ENCODE assay signal across 20 cellular contexts in genomic region chr20:63908008-63908682, GRCh38. TPM values are rescaled to one million over a fixed set of nuclear protein-coding genes. Genes with fewer than 3 reads are reported as not detected.
DNase-seq lines count a peak whose midpoint lies in the region; ATAC-seq, FAIRE-seq and TF ChIP-seq lines count a peak whose summit lies in the region.
"Had no signal": no experiment of that assay in that cellular context is flagged by ENCODE, and none has a peak within 500 bp of the region (broad histone marks: within the 10 kb centered on the region; RNA-seq: fewer than 3 reads in every experiment).

No MANE protein-coding gene starts in this region.

- TF ChIP-seq EP300 in K562 (IDR thresholded peaks at IDR 0.05; ENCODE audit: low read length): no peak

- H2AFZ ChIP-seq in K562 (ENCODE audit: low read depth, low read length): no peak overlapping the region

- BruUV-seq in K562 (replicated peaks; lab: Mats Ljungman, UMichigan): no TSS peak

- H3K27me3 ChIP-seq in K562 (ENCODE audit: control insufficient read depth in 2 of 2, insufficient read depth in 2 of 2, low read length in 2 of 2): no peaks in the 10 kb centered on the region
- H3K27me3 ChIP-seq in mucosa of stomach (ENCODE audit: control insufficient read depth, insufficient read depth, low read length): no peaks in the 10 kb centered on the region
- H3K27me3 ChIP-seq: suprapubic skin had no signal

- no peak for TF ChIP-seq RAD21 in K562 (CRISPR knock-in tag; conservative IDR thresholded peaks at IDR 0.05 in 1 of 2, IDR thresholded peaks at IDR 0.05 in 1 of 2)

- H3K9ac ChIP-seq in K562 (ENCODE audit: insufficient read depth in 1 of 2, low read depth in 2 of 2, low read length in 2 of 2) (no peak overlapping the region), mucosa of stomach (ENCODE audit: low read length) (peak overlapping the region; percentile 13)

- DNase-seq in DMS 273 (lab: John Stamatoyannopoulos, UW; ENCODE audit: unreplicated experiment) (peak; percentile 34), DMS 273 treated with DMSO at 0.1 percent for 48 hours (lab: John Stamatoyannopoulos, UW) (no peak), HT-29 (ENCODE audit: low spot score) (peak; percentile 82), K562 (ENCODE audit: extremely low read depth in 1 of 4, low spot score in 3 of 4) (peak in 1 of 4 experiments; percentile 10), DMS53 treated with DMSO at 0.1 percent for 48 hours (lab: John Stamatoyannopoulos, UW; ENCODE audit: unreplicated experiment) (no peak)
- DNase-seq: cerebellar nuclear complex, HFFc6, NCI-H146, NCI-H510A treated with DMSO at 0.1 percent for 48 hours, nucleus accumbens, T-helper 9 cell had no signal

- H4K20me1 ChIP-seq in K562 (replicated peaks; ENCODE audit: control insufficient read depth, insufficient read depth, low read length): no peaks in the 10 kb centered on the region

- H3K36me3 ChIP-seq in K562 (ENCODE audit: control insufficient read depth, insufficient read depth, low read length): peaks cover 8% of the 10 kb centered on the region; the same call in 1 of the 3 replicates
- H3K36me3 ChIP-seq in mucosa of stomach (ENCODE audit: control insufficient read depth, insufficient read depth, low read length): no peaks in the 10 kb centered on the region

- POLR2A ChIA-PET in K562 (lab: Yijun Ruan, JAX): interaction anchor here (1.6 kb wide), 1 partner anchor 9 kb away, joined by 3 read pairs; no protein-coding TSS in a partner anchor

- intact Hi-C loops in K562 (cut with micrococcal nuclease): loop anchor here (5.0 kb wide), 1 partner anchor 64 kb away; no protein-coding TSS in a partner anchor

- ATAC-seq in K562 (0 out of 3 replicates have a peak, but pooled peaks have one; percentile 33), HG03280 (IDR thresholded peaks at IDR 0.05; ENCODE audit: unreplicated experiment) (no peak), GM19324 (IDR thresholded peaks at IDR 0.05; ENCODE audit: low FRiP score, unreplicated experiment) (no peak)
- ATAC-seq: activated naive CD4-positive, alpha-beta T cell treated with anti-CD3 and anti-CD28 coated beads, Interleukin-2, amount 50 U/mL, for 72 hours had no signal

- FAIRE-seq in K562 (lab: Jason Lieb, UNC): peak; percentile 29

- TF ChIP-seq POLR2A in K562 (conservative IDR thresholded peaks at IDR 0.05): no peak

- TF ChIP-seq CTCF in K562 (IDR thresholded peaks at IDR 0.05 in 2 of 3, conservative IDR thresholded peaks at IDR 0.05 in 1 of 3; ENCODE audit: insufficient read depth in 2 of 3, low read depth in 1 of 3, low read length in 3 of 3): no peak

- H3K79me2 ChIP-seq in K562 (ENCODE audit: control insufficient read depth, insufficient read depth, low read length): peaks cover 84% of the 10 kb centered on the region

- H3K27ac ChIP-seq in K562 (ENCODE audit: extremely low read depth, low read depth, low read length): no peak overlapping the region
- H3K27ac ChIP-seq: suprapubic skin had no signal

- no peaks in the 10 kb centered on the region for H3K9me3 ChIP-seq in K562 (replicated peaks; ENCODE audit: control insufficient read depth, insufficient read depth, low read depth, low read length)
- H3K9me3 ChIP-seq in mucosa of stomach (ENCODE audit: control insufficient read depth, low read length): no peaks in the 10 kb centered on the region
- H3K9me3 ChIP-seq: suprapubic skin had no signal

- in situ Hi-C loops in K562 (cut with MboI): no loop called here

- H3K9me1 ChIP-seq in K562 (ENCODE audit: control insufficient read depth, insufficient read depth, low read length): no peaks in the 10 kb centered on the region

- H3K4me3 ChIP-seq in K562: no peak overlapping the region
- H3K4me3 ChIP-seq in mucosa of stomach (ENCODE audit: low read length): no peak overlapping the region
- H3K4me3 ChIP-seq: lung, suprapubic skin had no signal

- H3K4me2 ChIP-seq in K562 (ENCODE audit: insufficient read depth, low read length): no peak overlapping the region

- H3K4me1 ChIP-seq in K562 (replicated peaks in 1 of 2; ENCODE audit: control insufficient read depth in 2 of 2, insufficient read depth in 2 of 2, low read length in 2 of 2) (peaks cover 0 to 18% of the 10 kb centered on the region in 2 experiments; a peak in 2 of 5 replicates), mucosa of stomach (ENCODE audit: control insufficient read depth, insufficient read depth, low read length) (peaks cover 58% of the 10 kb centered on the region)

- 89% methylated on average over 16 of the region's 16 CpGs for WGBS in K562 (ENCODE audit: insufficient coverage, low coverage, missing lambda C conversion rate)

- CTCF ChIA-PET in K562 (lab: Yijun Ruan, JAX; ENCODE audit: low intra/inter-chr PET ratio): interaction anchor here (0.5 kb wide), 1 partner anchor 10 kb away, joined by 3 read pairs; no protein-coding TSS in a partner anchor

RNA-seq across cellular contexts. Expression of gene DNAJC5, which starts 13.2 kb away (rescaled TPM):
- total RNA-seq in HT-29 (2014; rRNA removed; shearing (Covaris generic)): 106 and 109 TPM in 2 replicates
- total RNA-seq in K562 (2011; cell fraction: chromatin; rRNA removed; ENCODE audit: low replicate concordance): 54.4 and 105 TPM in 2 replicates
- 56.5 and 57.4 TPM in 2 replicates for total RNA-seq in K562 (2011; cell fraction: nucleolus; rRNA removed)
- 36.4 and 43.2 TPM in 2 replicates for total RNA-seq in K562 (2011; cell fraction: nucleoplasm; rRNA removed)
- total RNA-seq in K562 (2014; rRNA removed): 31.3 and 41.1 TPM in 2 replicates
- total RNA-seq in K562 (2014; rRNA removed; fragmentation: Illumina TruSeq; extraction: Trizol): 10.3 and 13.4 TPM in 2 replicates
- total RNA-seq in K562 (2015; rRNA removed; fragmentation: Illumina TruSeq; extraction: Trizol): 28.4 and 29.5 TPM in 2 replicates
- total RNA-seq in K562 (2021): 42.3 and 42.8 TPM in 2 replicates
- 22.4 and 23.4 TPM in 2 replicates for polyA plus RNA-seq in K562 (2011; rRNA removed)
- 25.9 and 38.5 TPM in 2 replicates for polyA plus RNA-seq in K562 (2011; cell fraction: cytosol; rRNA removed)
- 42.6 and 52.5 TPM in 2 replicates for polyA plus RNA-seq in K562 (2011; cell fraction: nucleus; rRNA removed)
- polyA plus RNA-seq in K562 (2012): 28.8 and 29.1 TPM in 2 replicates
- 21.8 and 27.2 TPM in 2 replicates for polyA plus RNA-seq in K562 (2014; fragmentation: Illumina TruSeq; extraction: Trizol)
- under 1 TPM; 0.95 to 0.99 TPM for polyA plus RNA-seq in K562 (2014; fragmentation: Nextera tagmentation; extraction: Ambion mirVana)
- polyA plus RNA-seq in K562 (2014; rRNA removed): 25.5 and 26.3 TPM in 2 replicates
- polyA minus RNA-seq in K562 (2011; rRNA and poly(A)+ RNA removed): 17.3 and 29.6 TPM in 2 replicates
- polyA minus RNA-seq in K562 (2011; cell fraction: cytosol; rRNA and poly(A)+ RNA removed): 26.0 and 31.4 TPM in 2 replicates
- polyA minus RNA-seq in K562 (2011; cell fraction: nucleus; rRNA and poly(A)+ RNA removed): 10.2 and 12.2 TPM in 2 replicates

RNA-seq across cellular contexts. Expression of gene TPD52L2, which starts 43.1 kb away (rescaled TPM):
- 151 and 156 TPM in 2 replicates for total RNA-seq in HT-29 (2014; rRNA removed; shearing (Covaris generic))
- 66.8 and 118 TPM in 2 replicates for total RNA-seq in K562 (2011; cell fraction: chromatin; rRNA removed; ENCODE audit: low replicate concordance)
- total RNA-seq in K562 (2011; cell fraction: nucleolus; rRNA removed): 62.7 and 66.1 TPM in 2 replicates
- total RNA-seq in K562 (2011; cell fraction: nucleoplasm; rRNA removed): 60.7 and 71.2 TPM in 2 replicates
- total RNA-seq in K562 (2014; rRNA removed) (54.7 and 69.8 TPM in 2 replicates), K562 (2014; rRNA removed; fragmentation: Illumina TruSeq; extraction: Trizol) (60.6 and 66.7 TPM in 2 replicates), K562 (2015; rRNA removed; fragmentation: Illumina TruSeq; extraction: Trizol) (74.6 and 76.2 TPM in 2 replicates), K562 (2021) (94.2 and 95.4 TPM in 2 replicates)
- polyA plus RNA-seq in K562 (2011; rRNA removed) (97.8 and 117 TPM in 2 replicates), K562 (2014; fragmentation: Illumina TruSeq; extraction: Trizol) (112 and 115 TPM in 2 replicates), K562 (2014; fragmentation: Nextera tagmentation; extraction: Ambion mirVana) (1 to 10 TPM; 1.9 to 9.3 TPM), K562 (2014; rRNA removed) (98.5 and 99.5 TPM in 2 replicates)
- 109 and 128 TPM in 2 replicates for polyA plus RNA-seq in K562 (2011; cell fraction: cytosol; rRNA removed)
- 76.7 and 81.1 TPM in 2 replicates for polyA plus RNA-seq in K562 (2011; cell fraction: nucleus; rRNA removed)
- polyA plus RNA-seq in K562 (2012): 73.1 and 95.5 TPM in 2 replicates
- polyA minus RNA-seq in K562 (2011; rRNA and poly(A)+ RNA removed): 48.0 and 69.0 TPM in 2 replicates
- 69.2 and 82.6 TPM in 2 replicates for polyA minus RNA-seq in K562 (2011; cell fraction: cytosol; rRNA and poly(A)+ RNA removed)
- 18.4 and 23.2 TPM in 2 replicates for polyA minus RNA-seq in K562 (2011; cell fraction: nucleus; rRNA and poly(A)+ RNA removed)

RNA-seq across cellular contexts. Expression of gene ABHD16B, which starts 46.8 kb away (rescaled TPM):
- not detected in 2 replicates for total RNA-seq in HT-29 (2014; rRNA removed; shearing (Covaris generic))
- not detected in 2 replicates for total RNA-seq in K562 (2011; cell fraction: chromatin; rRNA removed; ENCODE audit: low replicate concordance)
- not detected in 2 replicates for total RNA-seq in K562 (2011; cell fraction: nucleolus; rRNA removed)
- total RNA-seq in K562 (2011; cell fraction: nucleoplasm; rRNA removed): not detected in 2 replicates
- total RNA-seq in K562 (2014; rRNA removed) (not detected in 2 replicates), K562 (2014; rRNA removed; fragmentation: Illumina TruSeq; extraction: Trizol) (not detected in 2 replicates), K562 (2015; rRNA removed; fragmentation: Illumina TruSeq; extraction: Trizol) (not detected in 2 replicates), K562 (2021) (not detected in 2 replicates)
- polyA plus RNA-seq in K562 (2011; rRNA removed) (not detected in 2 replicates), K562 (2014; fragmentation: Illumina TruSeq; extraction: Trizol) (not detected in 2 replicates), K562 (2014; fragmentation: Nextera tagmentation; extraction: Ambion mirVana) (not detected), K562 (2014; rRNA removed) (not detected in 2 replicates)
- not detected in 2 replicates for polyA plus RNA-seq in K562 (2011; cell fraction: cytosol; rRNA removed)
- polyA plus RNA-seq in K562 (2011; cell fraction: nucleus; rRNA removed): not detected in 2 replicates
- polyA plus RNA-seq in K562 (2012): not detected in 2 replicates
- polyA minus RNA-seq in K562 (2011; rRNA and poly(A)+ RNA removed): not detected in 2 replicates
- polyA minus RNA-seq in K562 (2011; cell fraction: cytosol; rRNA and poly(A)+ RNA removed): not detected in 2 replicates
- not detected in 2 replicates for polyA minus RNA-seq in K562 (2011; cell fraction: nucleus; rRNA and poly(A)+ RNA removed)
- total RNA-seq: A172; activated naive CD4-positive, alpha-beta T cell treated with anti-CD3 and anti-CD28 coated beads, Interleukin-2, amount 50 U/mL, for 72 hours; epithelial cell of proximal tubule; HFFc6; lung; RPMI7951; suprapubic skin had no signal

RNA-seq across cellular contexts. Expression of gene UCKL1, which starts 48.1 kb away (rescaled TPM):
- 63.2 and 68.4 TPM in 2 replicates for total RNA-seq in HT-29 (2014; rRNA removed; shearing (Covaris generic))
- 103 and 254 TPM in 2 replicates for total RNA-seq in K562 (2011; cell fraction: chromatin; rRNA removed; ENCODE audit: low replicate concordance)
- total RNA-seq in K562 (2011; cell fraction: nucleolus; rRNA removed): 128 and 153 TPM in 2 replicates
- 102 and 113 TPM in 2 replicates for total RNA-seq in K562 (2011; cell fraction: nucleoplasm; rRNA removed)
- total RNA-seq in K562 (2014; rRNA removed) (28.5 and 36.8 TPM in 2 replicates), K562 (2014; rRNA removed; fragmentation: Illumina TruSeq; extraction: Trizol) (7.9 and 10.8 TPM in 2 replicates), K562 (2015; rRNA removed; fragmentation: Illumina TruSeq; extraction: Trizol) (21.5 and 24.1 TPM in 2 replicates), K562 (2021) (46.1 and 52.8 TPM in 2 replicates)
- polyA plus RNA-seq in K562 (2011; rRNA removed) (26.9 and 40.4 TPM in 2 replicates), K562 (2014; fragmentation: Illumina TruSeq; extraction: Trizol) (24.2 and 36.6 TPM in 2 replicates), K562 (2014; fragmentation: Nextera tagmentation; extraction: Ambion mirVana) (1 to 10 TPM; 3.1 to 6.6 TPM), K562 (2014; rRNA removed) (49.0 and 57.1 TPM in 2 replicates)
- 35.2 and 67.5 TPM in 2 replicates for polyA plus RNA-seq in K562 (2011; cell fraction: cytosol; rRNA removed)
- polyA plus RNA-seq in K562 (2011; cell fraction: nucleus; rRNA removed): 185 and 221 TPM in 2 replicates
- polyA plus RNA-seq in K562 (2012): 35.3 and 54.9 TPM in 2 replicates
- 14.0 and 18.9 TPM in 2 replicates for polyA minus RNA-seq in K562 (2011; rRNA and poly(A)+ RNA removed)
- 20.3 and 21.6 TPM in 2 replicates for polyA minus RNA-seq in K562 (2011; cell fraction: cytosol; rRNA and poly(A)+ RNA removed)
- polyA minus RNA-seq in K562 (2011; cell fraction: nucleus; rRNA and poly(A)+ RNA removed): 40.1 and 51.8 TPM in 2 replicates

Comparison
In these comparisons a context has a peak if more than half of its experiments do, and no peak if none do; other contexts are left out.
1. DNase-seq: peak in DMS 273 (single experiment) and HT-29 (single experiment); none in DMS 273 treated with DMSO at 0.1 percent for 48 hours (single experiment) and DMS53 treated with DMSO at 0.1 percent for 48 hours (single experiment).